In genomic region chr13:98118865-98119264, GRCh38 we compare ENCODE assay signal across 1 cellular context.
TF ChIP-seq lines count a peak whose summit lies in the region.

No MANE protein-coding gene starts in this region.

TF ChIP-seq in HEK293, 187 proteins besides CTCF, POLR2A, EP300 and RAD21:
- TF ChIP-seq ZNF518A (tag by site-specific recombination; conservative IDR thresholded peaks at IDR 0.05; ENCODE audit: low read depth) (peak; percentile 52), ZNF16 (tag by site-specific recombination; IDR thresholded peaks at IDR 0.05; ENCODE audit: low read depth) (no peak), ZNF26 (tag by site-specific recombination; IDR thresholded peaks at IDR 0.05) (no peak), ZNF510 (tag by site-specific recombination; IDR thresholded peaks at IDR 0.05; ENCODE audit: insufficient replicate concordance) (no peak), ZNF24 (tag by site-specific recombination; IDR thresholded peaks at IDR 0.05) (no peak), ZNF394 (tag by site-specific recombination; IDR thresholded peaks at IDR 0.05; ENCODE audit: borderline replicate concordance) (peak; percentile 61; the same call in 1 of the 2 replicates), ZNF426 (tag by site-specific recombination; IDR thresholded peaks at IDR 0.05) (peak; percentile 37), ZNF362 (tag by site-specific recombination; IDR thresholded peaks at IDR 0.05) (no peak), ZNF140 (tag by site-specific recombination; IDR thresholded peaks at IDR 0.05) (no peak)
